Comparison of ENCODE assay signal across 8 cellular contexts in the genomic region with DNA sequence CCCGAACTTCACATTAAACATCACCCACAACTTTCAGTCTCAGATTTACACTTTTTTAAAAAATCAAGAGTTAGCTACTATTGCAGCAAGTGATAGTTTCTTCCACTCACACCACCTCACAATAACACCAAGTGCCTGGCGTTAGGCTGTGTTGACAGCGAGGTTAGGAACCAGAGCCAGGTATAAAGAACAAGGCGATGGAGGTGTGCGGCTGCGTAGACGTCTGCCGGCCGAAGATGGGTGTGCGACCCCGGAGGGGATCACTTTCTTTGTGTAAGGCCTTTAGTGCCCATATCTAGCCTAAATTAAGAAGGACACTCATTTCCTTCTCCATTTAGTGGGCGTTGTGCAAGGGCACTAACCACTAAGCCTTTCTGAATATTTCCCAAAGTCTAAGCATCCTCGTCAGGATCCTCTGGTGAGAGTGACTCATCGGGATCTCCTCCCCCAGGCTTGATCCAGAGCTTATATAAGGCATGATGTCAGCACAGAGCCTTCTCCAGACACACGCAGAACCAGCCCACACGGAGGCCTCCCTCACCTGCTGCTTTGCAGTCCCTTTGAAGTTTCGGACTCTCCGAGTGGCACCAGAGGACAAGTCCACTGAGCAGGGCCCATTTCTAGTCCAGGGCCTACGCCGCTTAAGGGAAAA. TPM values are rescaled to one million over a fixed set of nuclear protein-coding genes. Genes with fewer than 3 reads are reported as not detected.
DNase-seq lines count a peak whose midpoint lies in the region; ATAC-seq, FAIRE-seq and TF ChIP-seq lines count a peak whose summit lies in the region.

No MANE protein-coding gene starts in this region.

- no peak overlapping the region for H3K27ac ChIP-seq in caudate nucleus (ENCODE audit: low read depth, low read length)
- H3K27ac ChIP-seq in HepG2 (ENCODE audit: extremely low read length, insufficient read depth, low read length): no peak overlapping the region

- TF ChIP-seq CTCF in HepG2 (CRISPR knock-in tag; IDR thresholded peaks at IDR 0.05) (no peak), type B pancreatic cell (conservative IDR thresholded peaks at IDR 0.05) (no peak)

- H3K9ac ChIP-seq in HepG2 (ENCODE audit: insufficient read depth, low read depth, low read length): no peak overlapping the region

- peaks cover 1 to 29% of the 10 kb centered on the region in 2 experiments; a peak in 2 of 5 replicates for H3K27me3 ChIP-seq in HepG2 (ENCODE audit: control insufficient read depth in 1 of 2, insufficient read depth in 2 of 2, low read length in 2 of 2)

- H3K4me1 ChIP-seq in HepG2 (ENCODE audit: insufficient read depth, low read length): 0 out of 2 replicates have a peak, but pooled peaks cover 7% of the 10 kb centered on the region

- CTCF ChIA-PET in HepG2 (lab: Yijun Ruan, JAX; ENCODE audit: low intra/inter-chr PET ratio, low total read pairs): no interaction called here

- no peak overlapping the region for H2AFZ ChIP-seq in HepG2 (ENCODE audit: low read length)

- no peak overlapping the region for H3K4me2 ChIP-seq in HepG2 (ENCODE audit: low read depth, low read length)

- DNase-seq in CD1c-positive myeloid dendritic cell (ENCODE audit: extremely low spot score) (peak; percentile 88), M059J (ENCODE audit: low read depth) (peak; percentile 87), caudate nucleus (lab: John Stamatoyannopoulos, UW) (peak in 34 of 61 donors; percentile 10 to 91 (median 49)), HepG2 (ENCODE audit: low spot score) (peak; percentile 28), type B pancreatic cell (ENCODE audit: extremely low spot score, unreplicated experiment) (no peak)
- DNase-seq in stimulated activated CD4-positive, alpha-beta T cell treated with anti-CD3 and anti-CD28 coated beads, Interleukin-2, amount 100 ng/mL, for 48 hours: no peak
- no peak for DNase-seq in stimulated activated CD4-positive, alpha-beta T cell treated with anti-CD3 and anti-CD28 coated beads, Interleukin-12 subunit alpha, Interleukin-12 subunit beta, amount 100 ng/mL, for 4 hours

- FAIRE-seq in HepG2 (lab: Jason Lieb, UNC): no peak

- intact Hi-C loops in HepG2 (cut with micrococcal nuclease; ENCODE audit: unreplicated experiment): no loop called here

- 66% methylated on average over 19 of the region's 20 CpGs for WGBS in HepG2 (ENCODE audit: low lambda C conversion rate)

- no TSS peak for BruUV-seq in HepG2 (replicated peaks; lab: Mats Ljungman, UMichigan)

- peaks cover 77% of the 10 kb centered on the region for H3K27me3 Mint-ChIP-seq in type B pancreatic cell

- TF ChIP-seq RAD21 in HepG2 (CRISPR knock-in tag; IDR thresholded peaks at IDR 0.05): no peak

- H3K27ac Mint-ChIP-seq in type B pancreatic cell: peak overlapping the region; percentile 65

- POLR2A ChIA-PET in HepG2 (lab: Yijun Ruan, JAX): no interaction called here

- no peaks in the 10 kb centered on the region for H4K20me1 ChIP-seq in HepG2 (ENCODE audit: insufficient read depth, low read length)

- no peak overlapping the region for H3K4me3 ChIP-seq in HepG2 (replicated peaks in 1 of 3; ENCODE audit: insufficient read depth in 1 of 3, low read depth in 2 of 3, low read length in 3 of 3)

- ATAC-seq in HepG2 (peak; percentile 44; the same call in 2 of the 3 replicates), HG02610 (IDR thresholded peaks at IDR 0.05; ENCODE audit: unreplicated experiment) (no peak)

- no peak for TF ChIP-seq EP300 in HepG2 (IDR thresholded peaks at IDR 0.05; ENCODE audit: low read depth in 2 of 2, low read length in 2 of 2)
- TF ChIP-seq EP300 in HepG2 (CRISPR knock-in tag; IDR thresholded peaks at IDR 0.05; ENCODE audit: borderline replicate concordance): no peak

- no peak for TF ChIP-seq POLR2A in HepG2 (IDR thresholded peaks at IDR 0.05; ENCODE audit: insufficient read depth in 1 of 2, low read depth in 2 of 2, low read length in 2 of 2)

- peak overlapping the region; percentile 87 for H3K4me3 Mint-ChIP-seq in type B pancreatic cell

- H3K4me1 Mint-ChIP-seq in type B pancreatic cell (ENCODE audit: unreplicated experiment): peaks cover 13% of the 10 kb centered on the region

- H3K9me3 ChIP-seq in HepG2 (ENCODE audit: low read length): no peaks in the 10 kb centered on the region

- no peaks in the 10 kb centered on the region for H3K36me3 Mint-ChIP-seq in type B pancreatic cell

- no peaks in the 10 kb centered on the region for H3K79me2 ChIP-seq in HepG2 (ENCODE audit: insufficient read depth, low read length)

- no peaks in the 10 kb centered on the region for H3K9me3 Mint-ChIP-seq in type B pancreatic cell

- H3K36me3 ChIP-seq in HepG2 (replicated peaks in 1 of 2; ENCODE audit: control insufficient read depth in 1 of 2, insufficient read depth in 2 of 2, low read length in 2 of 2): no peaks in the 10 kb centered on the region

- in situ Hi-C loops in HepG2 (cut with HindIII; ENCODE audit: extremely low pct_ligation_motif_present, low pct_unique_long_range_greater_than_20kb): no loop called here

TF ChIP-seq in HepG2, 621 proteins besides CTCF, POLR2A, EP300 and RAD21:
- TF ChIP-seq ZNF274 (CRISPR knock-in tag; IDR thresholded peaks at IDR 0.05) (no peak), ZIK1 (CRISPR knock-in tag; IDR thresholded peaks at IDR 0.05; ENCODE audit: borderline replicate concordance, low read depth) (no peak), ZNF598 (CRISPR knock-in tag; IDR thresholded peaks at IDR 0.05; ENCODE audit: borderline replicate concordance) (no peak), FOSL2 (CRISPR knock-in tag; IDR thresholded peaks at IDR 0.05) (peak; percentile 79), PAX8 (CRISPR knock-in tag; IDR thresholded peaks at IDR 0.05; ENCODE audit: borderline replicate concordance) (no peak)
- TF ChIP-seq, protein P1, sequence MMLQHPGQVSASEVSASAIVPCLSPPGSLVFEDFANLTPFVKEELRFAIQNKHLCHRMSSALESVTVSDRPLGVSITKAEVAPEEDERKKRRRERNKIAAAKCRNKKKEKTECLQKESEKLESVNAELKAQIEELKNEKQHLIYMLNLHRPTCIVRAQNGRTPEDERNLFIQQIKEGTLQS (CRISPR knock-in tag; IDR thresholded peaks at IDR 0.05): 0 out of 2 replicates have a peak, but pooled peaks have one; percentile 33

RNA-seq across cellular contexts. Expression of a gene that starts 11.8 kb away (rescaled TPM):
- total RNA-seq in M059J (2014; rRNA removed; shearing (Covaris generic)): not detected in 2 replicates
- total RNA-seq in HepG2 (2016; rRNA removed; fragmentation: Illumina TruSeq; extraction: Trizol) (not detected in 2 replicates), type B pancreatic cell (ENCODE audit: low replicate concordance) (0.26 and 1.1 TPM in 2 replicates)
- total RNA-seq in HepG2 (2016; cell fraction: cytosol; rRNA removed; fragmentation: Illumina TruSeq; extraction: Trizol; ENCODE audit: low read depth): not detected in 2 replicates
- not detected in 2 replicates for total RNA-seq in HepG2 (2016; cell fraction: insoluble cytoplasmic fraction; rRNA removed; fragmentation: Illumina TruSeq; extraction: Trizol)
- not detected in 2 replicates for total RNA-seq in HepG2 (2016; cell fraction: membrane; rRNA removed; fragmentation: Illumina TruSeq; extraction: Trizol)
- not detected in 2 replicates for total RNA-seq in HepG2 (2016; cell fraction: nucleus; rRNA removed; fragmentation: Illumina TruSeq; extraction: Trizol)
- polyA plus RNA-seq in HepG2 (2011; rRNA removed): not detected in 2 replicates
- polyA plus RNA-seq in HepG2 (2011; cell fraction: cytosol; rRNA removed): not detected in 2 replicates
- not detected in 2 replicates for polyA plus RNA-seq in HepG2 (2011; cell fraction: nucleus; rRNA removed)
- polyA plus RNA-seq in HepG2 (2012): not detected in 2 replicates
- polyA plus RNA-seq in HepG2 (2016; cell fraction: cytosol; fragmentation: Illumina TruSeq; extraction: Trizol; ENCODE audit: low read depth): not detected in 2 replicates
- not detected in 2 replicates for polyA plus RNA-seq in HepG2 (2016; cell fraction: insoluble cytoplasmic fraction; fragmentation: Illumina TruSeq; extraction: Trizol; ENCODE audit: low read depth)
- not detected in 2 replicates for polyA plus RNA-seq in HepG2 (2016; cell fraction: membrane; fragmentation: Illumina TruSeq; extraction: Trizol; ENCODE audit: low read depth)
- not detected in 2 replicates for polyA plus RNA-seq in HepG2 (2016; cell fraction: nucleus; fragmentation: Illumina TruSeq; extraction: Trizol; ENCODE audit: insufficient read depth, low read depth)
- not detected in 2 replicates for polyA minus RNA-seq in HepG2 (2011; rRNA and poly(A)+ RNA removed; ENCODE audit: low replicate concordance)
- not detected in 2 replicates for polyA minus RNA-seq in HepG2 (2011; cell fraction: cytosol; rRNA and poly(A)+ RNA removed)
- polyA minus RNA-seq in HepG2 (2011; cell fraction: nucleus; rRNA and poly(A)+ RNA removed): not detected in 2 replicates

Comparison
In these comparisons a context has a peak if more than half of its experiments do, and no peak if none do; other contexts are left out.
1. DNase-seq: peak in CD1c-positive myeloid dendritic cell (single experiment), M059J (single experiment), caudate nucleus (34 of 61) and HepG2 (single experiment); none in type B pancreatic cell (single experiment), stimulated activated CD4-positive, alpha-beta T cell treated with anti-CD3 and anti-CD28 coated beads, Interleukin-2, amount 100 ng/mL, for 48 hours (0 of 2) and stimulated activated CD4-positive, alpha-beta T cell treated with anti-CD3 and anti-CD28 coated beads, Interleukin-12 subunit alpha, Interleukin-12 subunit beta, amount 100 ng/mL, for 4 hours (single experiment).